In genomic region chr1:198637157-198637556, GRCh38 we compare ENCODE assay signal across 1 cellular context.
TF ChIP-seq lines count a peak whose summit lies in the region.

No MANE protein-coding gene starts in this region.

TF ChIP-seq in SK-N-SH treated with all-trans-retinoic acid at 6 μM for 48 hours, 23 proteins besides CTCF, POLR2A, EP300 and RAD21 (continued from another document):
- TF ChIP-seq TSHZ2 (CRISPR knock-in tag; IDR thresholded peaks at IDR 0.05) = no peak
- TF ChIP-seq GLIS3 (CRISPR knock-in tag; IDR thresholded peaks at IDR 0.05) = no peak
- TF ChIP-seq ZFP3 (CRISPR knock-in tag; IDR thresholded peaks at IDR 0.05) = no peak
- TF ChIP-seq ESRRG (CRISPR knock-in tag; IDR thresholded peaks at IDR 0.05) = no peak
- TF ChIP-seq CSRNP3 (CRISPR knock-in tag; IDR thresholded peaks at IDR 0.05) = no peak
- TF ChIP-seq ZNF70 (CRISPR knock-in tag; IDR thresholded peaks at IDR 0.05) = no peak
- TF ChIP-seq, protein P1, sequence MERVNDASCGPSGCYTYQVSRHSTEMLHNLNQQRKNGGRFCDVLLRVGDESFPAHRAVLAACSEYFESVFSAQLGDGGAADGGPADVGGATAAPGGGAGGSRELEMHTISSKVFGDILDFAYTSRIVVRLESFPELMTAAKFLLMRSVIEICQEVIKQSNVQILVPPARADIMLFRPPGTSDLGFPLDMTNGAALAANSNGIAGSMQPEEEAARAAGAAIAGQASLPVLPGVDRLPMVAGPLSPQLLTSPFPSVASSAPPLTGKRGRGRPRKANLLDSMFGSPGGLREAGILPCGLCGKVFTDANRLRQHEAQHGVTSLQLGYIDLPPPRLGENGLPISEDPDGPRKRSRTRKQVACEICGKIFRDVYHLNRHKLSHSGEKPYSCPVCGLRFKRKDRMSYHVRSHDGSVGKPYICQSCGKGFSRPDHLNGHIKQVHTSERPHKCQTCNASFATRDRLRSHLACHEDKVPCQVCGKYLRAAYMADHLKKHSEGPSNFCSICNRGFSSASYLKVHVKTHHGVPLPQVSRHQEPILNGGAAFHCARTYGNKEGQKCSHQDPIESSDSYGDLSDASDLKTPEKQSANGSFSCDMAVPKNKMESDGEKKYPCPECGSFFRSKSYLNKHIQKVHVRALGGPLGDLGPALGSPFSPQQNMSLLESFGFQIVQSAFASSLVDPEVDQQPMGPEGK (CRISPR knock-in tag; IDR thresholded peaks at IDR 0.05; ENCODE audit: borderline replicate concordance) = no peak
- TF ChIP-seq, protein P2, sequence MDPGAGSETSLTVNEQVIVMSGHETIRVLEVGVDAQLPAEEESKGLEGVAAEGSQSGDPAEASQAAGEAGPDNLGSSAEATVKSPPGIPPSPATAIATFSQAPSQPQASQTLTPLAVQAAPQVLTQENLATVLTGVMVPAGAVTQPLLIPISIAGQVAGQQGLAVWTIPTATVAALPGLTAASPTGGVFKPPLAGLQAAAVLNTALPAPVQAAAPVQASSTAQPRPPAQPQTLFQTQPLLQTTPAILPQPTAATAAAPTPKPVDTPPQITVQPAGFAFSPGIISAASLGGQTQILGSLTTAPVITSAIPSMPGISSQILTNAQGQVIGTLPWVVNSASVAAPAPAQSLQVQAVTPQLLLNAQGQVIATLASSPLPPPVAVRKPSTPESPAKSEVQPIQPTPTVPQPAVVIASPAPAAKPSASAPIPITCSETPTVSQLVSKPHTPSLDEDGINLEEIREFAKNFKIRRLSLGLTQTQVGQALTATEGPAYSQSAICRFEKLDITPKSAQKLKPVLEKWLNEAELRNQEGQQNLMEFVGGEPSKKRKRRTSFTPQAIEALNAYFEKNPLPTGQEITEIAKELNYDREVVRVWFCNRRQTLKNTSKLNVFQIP (CRISPR knock-in tag; IDR thresholded peaks at IDR 0.05; ENCODE audit: borderline replicate concordance, low read depth) = no peak
